In genomic region chr3:132659370-132660055, GRCh38 we compare ENCODE assay signal across 8 cellular contexts. TPM values are rescaled to one million over a fixed set of nuclear protein-coding genes. Genes with fewer than 3 reads are reported as not detected.
DNase-seq lines count a peak whose midpoint lies in the region; ATAC-seq, FAIRE-seq and TF ChIP-seq lines count a peak whose summit lies in the region.

Gene ACAD11 (minus strand): TSS chr3:132659809. CDS start chr3:132659751, 58 bp downstream.

- peak within 1 kb of the TSS; percentile 94 for H3K56ac ChIP-seq in IMR-90 (ENCODE audit: extremely low read depth, insufficient read depth, low read length)

- peak; percentile 68 for DNase-seq in IMR-90
- peak; percentile 73 for DNase-seq in Panc1 (ENCODE audit: low read depth, low spot score)
- peak; percentile 55 for DNase-seq in activated naive CD8-positive, alpha-beta T cell treated with anti-CD3 and anti-CD28 coated beads for 36 hours
- no peak for DNase-seq in glomerular endothelial cell (ENCODE audit: extremely low read depth, low read depth, low spot score)

- H3K4me3 ChIP-seq in IMR-90 (ENCODE audit: insufficient read depth, low read depth, low read length) (peak within 1 kb of the TSS; percentile 84), Panc1 (ENCODE audit: low read depth in 2 of 2, low read length in 2 of 2) (peak within 1 kb of the TSS; percentile 80 to 93), neutrophil (ENCODE audit: low read depth in 1 of 2, low read length in 1 of 2) (peak within 1 kb of the TSS; percentile 80), urinary bladder (ENCODE audit: low read depth, low read length) (peak within 1 kb of the TSS; percentile 94)

- no peaks in the 10 kb centered on the region for H3K27me3 ChIP-seq in IMR-90 (ENCODE audit: control insufficient read depth, insufficient read depth, low read length)
- no peaks in the 10 kb centered on the region for H3K27me3 ChIP-seq in Panc1 (ENCODE audit: control insufficient read depth, insufficient read depth, low read length)
- no peaks in the 10 kb centered on the region for H3K27me3 ChIP-seq in neutrophil

- ATAC-seq in GM21619 (IDR thresholded peaks at IDR 0.05; ENCODE audit: unreplicated experiment) (peak; percentile 49), IMR-90 (ENCODE audit: low read depth) (peak; percentile 80), Panc1 (peak; percentile 91)

- no peaks in the 10 kb centered on the region for H3K36me3 ChIP-seq in IMR-90 (ENCODE audit: control insufficient read depth, insufficient read depth, low read length)
- no peaks in the 10 kb centered on the region; the same call in 1 of the 2 replicates for H3K36me3 ChIP-seq in Panc1 (ENCODE audit: control insufficient read depth, insufficient read depth, low read length)
- H3K36me3 ChIP-seq in neutrophil, result no peaks in the 10 kb centered on the region
- no peaks in the 10 kb centered on the region for H3K36me3 ChIP-seq in urinary bladder (ENCODE audit: insufficient read depth)

- H3K23ac ChIP-seq in IMR-90 (ENCODE audit: low read depth, low read length), result peak within 1 kb of the TSS; percentile 57

- H2BK15ac ChIP-seq in IMR-90 (ENCODE audit: low read depth, low read length), result peak within 1 kb of the TSS; percentile 22; the same call in 2 of the 3 replicates

- H3K9me3 ChIP-seq in IMR-90 (ENCODE audit: control insufficient read depth, insufficient read depth, low read length), result no peaks in the 10 kb centered on the region
- no peaks in the 10 kb centered on the region for H3K9me3 ChIP-seq in Panc1 (ENCODE audit: control insufficient read depth, insufficient read depth, low read depth, low read length)
- H3K9me3 ChIP-seq in neutrophil, result no peaks in the 10 kb centered on the region

- H3K4me3 Mint-ChIP-seq in activated naive CD8-positive, alpha-beta T cell treated with anti-CD3 and anti-CD28 coated beads for 36 hours, result peak within 1 kb of the TSS; percentile 94

- peaks cover 20% of the 10 kb centered on the region for H3K36me3 Mint-ChIP-seq in activated naive CD8-positive, alpha-beta T cell treated with anti-CD3 and anti-CD28 coated beads for 36 hours

- peak within 1 kb of the TSS; percentile 81 to 92 for H4K8ac ChIP-seq in IMR-90 (ENCODE audit: low read depth in 2 of 2, low read length in 2 of 2)

- H3K9me1 ChIP-seq in IMR-90 (ENCODE audit: insufficient read depth, low read length), result 0 out of 2 replicates have a peak, but pooled peaks cover 4% of the 10 kb centered on the region

- H4K91ac ChIP-seq in IMR-90 (ENCODE audit: insufficient read depth, low read depth, low read length), result peak within 1 kb of the TSS; percentile 73

- FAIRE-seq in G401.6 (lab: Jason Lieb, UNC), result peak; percentile 36

- peak within 1 kb of the TSS; percentile 86 for H3K9ac ChIP-seq in IMR-90 (ENCODE audit: low read depth, low read length)

- dilution Hi-C loops in IMR-90 (cut with HindIII; ENCODE audit: low sequenced_read_pairs, unreplicated experiment), result no loop called here

- BruUV-seq in IMR-90 (replicated peaks; lab: Mats Ljungman, UMichigan) (TSS peak; percentile 77), Panc1 (replicated peaks; lab: Mats Ljungman, UMichigan) (no TSS peak)

- CTCF ChIA-PET in IMR-90 (lab: Yijun Ruan, JAX), result interaction anchor here (0.5 to 1.2 kb wide), 3 partner anchors 8 to 34 kb away, joined by 3 to 9 read pairs (median 3); no protein-coding TSS in a partner anchor
- CTCF ChIA-PET in Panc1 (lab: Charles Lee), result interaction anchor here (0.8 to 1.4 kb wide), 2 partner anchors 11 to 17 kb away, joined by 4 to 5 read pairs; no protein-coding TSS in a partner anchor

- H3K27ac Mint-ChIP-seq in activated naive CD8-positive, alpha-beta T cell treated with anti-CD3 and anti-CD28 coated beads for 36 hours, result peak within 1 kb of the TSS; percentile 97

- H2AK9ac ChIP-seq in IMR-90 (replicated peaks; ENCODE audit: low read depth, low read length, poor library complexity), result peak within 1 kb of the TSS; percentile 48

- H3K27ac ChIP-seq in IMR-90 (ENCODE audit: insufficient read depth, low read length) (peak within 1 kb of the TSS; percentile 92), Panc1 (ENCODE audit: low read length) (peak within 1 kb of the TSS; percentile 87), neutrophil (peak within 1 kb of the TSS; percentile 82), urinary bladder (ENCODE audit: low read depth) (peak within 1 kb of the TSS; percentile 95)

- H3K18ac ChIP-seq in IMR-90 (ENCODE audit: low read depth, low read length), result peak within 1 kb of the TSS; percentile 47

- H3K27me3 Mint-ChIP-seq in activated naive CD8-positive, alpha-beta T cell treated with anti-CD3 and anti-CD28 coated beads for 36 hours, result no peaks in the 10 kb centered on the region

- H3K4me1 Mint-ChIP-seq in activated naive CD8-positive, alpha-beta T cell treated with anti-CD3 and anti-CD28 coated beads for 36 hours, result peaks cover 47% of the 10 kb centered on the region

- 2% methylated on average over 18 of the region's 34 CpGs; no CpG with 5 or more reads in 1 of the 2 experiments for WGBS in IMR-90 (ENCODE audit: extremely low coverage in 2 of 2, insufficient read length in 1 of 2), 2 experiments
- under 1% methylated on average over 34 of the region's 34 CpGs for WGBS in urinary bladder

- intact Hi-C loops in IMR-90 (cut with micrococcal nuclease) (loop anchor here (5.0 kb wide), 1 partner anchor 122 kb away; no protein-coding TSS in a partner anchor), Panc1 (cut with micrococcal nuclease; ENCODE audit: unreplicated experiment) (no loop called here)

- no peak for TF ChIP-seq POLR2A in IMR-90 (IDR thresholded peaks at IDR 0.05; ENCODE audit: low read depth, low read length)

- H3K4ac ChIP-seq in IMR-90 (ENCODE audit: low read depth, low read length), result peak within 1 kb of the TSS; percentile 82

- peak within 1 kb of the TSS; percentile 70 for H3K14ac ChIP-seq in IMR-90 (replicated peaks; ENCODE audit: low read depth, low read length)

- in situ Hi-C loops in IMR-90 (cut with MboI; ENCODE audit: low sequenced_read_pairs) (no loop called here), Panc1 (cut with HindIII; ENCODE audit: low pct_unique_long_range_greater_than_20kb, low sequenced_read_pairs) (no loop called here)

- H4K20me1 ChIP-seq in IMR-90 (ENCODE audit: insufficient read depth, low read length), result no peaks in the 10 kb centered on the region

- peak within 1 kb of the TSS; percentile 80 for H4K5ac ChIP-seq in IMR-90 (ENCODE audit: low read depth, low read length)

- H2BK120ac ChIP-seq in IMR-90 (ENCODE audit: low read depth, low read length), result peak within 1 kb of the TSS; percentile 76

- H2AFZ ChIP-seq in IMR-90 (replicated peaks; ENCODE audit: low read length, poor library complexity), result peak within 1 kb of the TSS; percentile 97

- TF ChIP-seq CTCF in IMR-90 (conservative IDR thresholded peaks at IDR 0.05; ENCODE audit: low read depth, low read length) (peak; percentile 58), Panc1 (IDR thresholded peaks at IDR 0.05) (peak; percentile 81), neutrophil (IDR thresholded peaks at IDR 0.05) (no peak)

- H3K4me2 ChIP-seq in IMR-90 (ENCODE audit: low read depth, low read length), result peak within 1 kb of the TSS; percentile 88

- H2BK20ac ChIP-seq in IMR-90 (ENCODE audit: low read depth, low read length), result 0 out of 2 replicates have a peak within 1 kb of the TSS, but pooled peaks have one; percentile 35

- H3K79me1 ChIP-seq in IMR-90 (ENCODE audit: low read depth in 1 of 2, low read length in 2 of 2), result peaks cover 6 to 42% of the 10 kb centered on the region in 2 experiments; a peak in 3 of 4 replicates

- POLR2A ChIA-PET in IMR-90 (lab: Charles Lee; ENCODE audit: unreplicated experiment) (no interaction called here), Panc1 (lab: Charles Lee) (interaction anchor here (0.6 to 0.7 kb wide), 2 partner anchors 24 to 1712 kb away, joined by 3 read pairs; no protein-coding TSS in a partner anchor)

- TF ChIP-seq RAD21 in IMR-90 (IDR thresholded peaks at IDR 0.05; ENCODE audit: low read length), result peak; percentile 39

- H2AK5ac ChIP-seq in IMR-90 (ENCODE audit: low read depth, low read length), result peak within 1 kb of the TSS; percentile 73

- H2BK5ac ChIP-seq in IMR-90 (ENCODE audit: low read depth, low read length, poor library complexity, severe bottlenecking), result peak within 1 kb of the TSS; percentile 91

- no peaks in the 10 kb centered on the region for H3K9me3 Mint-ChIP-seq in activated naive CD8-positive, alpha-beta T cell treated with anti-CD3 and anti-CD28 coated beads for 36 hours

- peaks cover under 1% of the 10 kb centered on the region; the same call in 1 of the 2 replicates for H3K4me1 ChIP-seq in IMR-90 (ENCODE audit: control insufficient read depth, insufficient read depth, low read length)
- H3K4me1 ChIP-seq in Panc1 (ENCODE audit: control insufficient read depth, insufficient read depth, low read length), result peaks cover 21% of the 10 kb centered on the region
- peaks cover 26 to 30% of the 10 kb centered on the region in 2 experiments for H3K4me1 ChIP-seq in neutrophil (ENCODE audit: control insufficient read depth in 1 of 2, insufficient read depth in 1 of 2, low read depth in 1 of 2, low read length in 1 of 2)
- H3K4me1 ChIP-seq in urinary bladder (ENCODE audit: insufficient read depth), result peaks cover 1% of the 10 kb centered on the region

TF ChIP-seq in IMR-90, 13 proteins besides CTCF, POLR2A, EP300 and RAD21 (continues in another document):
- TF ChIP-seq BHLHE40 (IDR thresholded peaks at IDR 0.05; ENCODE audit: low read depth, low read length), result no peak
- 0 out of 2 replicates have a peak, but pooled peaks have one; percentile 38 for TF ChIP-seq RFX5 (IDR thresholded peaks at IDR 0.05; ENCODE audit: low read depth, low read length)
- TF ChIP-seq MXI1 (IDR thresholded peaks at IDR 0.05; ENCODE audit: borderline replicate concordance, low read depth, low read length), result peak; percentile 73; the same call in 1 of the 2 replicates
- peak; percentile 26; the same call in 1 of the 2 replicates for TF ChIP-seq MAZ (IDR thresholded peaks at IDR 0.05; ENCODE audit: borderline replicate concordance, low read depth, low read length)
- no peak for TF ChIP-seq NFE2L2 (IDR thresholded peaks at IDR 0.05; ENCODE audit: low read depth, low read length)

RNA-seq across cellular contexts. Expression of gene ACAD11, which starts in this region (rescaled TPM):
- total RNA-seq in IMR-90 (2012; rRNA removed) (18.8 and 27.8 TPM in 2 replicates), Panc1 (2021; ENCODE audit: unreplicated experiment) (15.4 TPM), glomerular endothelial cell (13.2 and 19.8 TPM in 2 replicates), urinary bladder (47.3 TPM)
- polyA plus RNA-seq in IMR-90 (2012; rRNA removed) (12.8 and 16.0 TPM in 2 replicates), urinary bladder (10.2 TPM)
- polyA plus RNA-seq in IMR-90 (2012; cell fraction: cytosol; rRNA removed), result 2.4 and 3.2 TPM in 2 replicates
- 55.6 and 142 TPM in 2 replicates for polyA plus RNA-seq in IMR-90 (2012; cell fraction: nucleus; rRNA removed; ENCODE audit: low replicate concordance)
- 11.4 TPM for polyA plus RNA-seq in Panc1 (2012; ENCODE audit: insufficient read length)
- total RNA-seq in activated naive CD8-positive, alpha-beta T cell treated with anti-CD3 and anti-CD28 coated beads for 36 hours, result 10 to 100 TPM; 11.3 to 12.4 TPM
